ENCODE assay signal across 20 cellular contexts in the genomic region with DNA sequence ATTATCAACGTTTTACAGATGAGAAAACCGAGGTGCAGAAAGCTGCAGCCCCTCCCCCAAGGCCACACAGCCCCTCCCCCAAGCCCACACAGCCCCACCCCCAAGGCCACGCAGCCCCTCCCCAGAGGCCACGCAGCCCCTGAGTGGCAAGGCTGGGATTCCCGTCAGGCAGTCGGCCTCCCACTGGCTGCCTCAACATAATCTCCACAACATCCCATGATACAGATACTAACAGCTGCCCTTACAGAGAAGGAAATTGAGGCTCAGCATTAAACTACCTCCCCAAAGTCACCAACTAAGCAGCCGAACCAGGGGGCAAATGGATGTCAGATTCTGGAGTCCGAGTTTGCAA. TPM values are rescaled to one million over a fixed set of nuclear protein-coding genes. Genes with fewer than 3 reads are reported as not detected.
DNase-seq lines count a peak whose midpoint lies in the region; TF ChIP-seq lines count a peak whose summit lies in the region.
"Had no signal": no experiment of that assay in that cellular context is flagged by ENCODE, and none has a peak within 500 bp of the region (broad histone marks: within the 10 kb centered on the region; RNA-seq: fewer than 3 reads in every experiment).

No MANE protein-coding gene starts in this region.

- no peak overlapping the region for H4K8ac ChIP-seq in mesendoderm (ENCODE audit: low read depth, low read length)

- H4K5ac ChIP-seq in mesendoderm (ENCODE audit: low read length) = peak overlapping the region; percentile 73

- peak overlapping the region; percentile 99 for H2BK5ac ChIP-seq in mesendoderm (ENCODE audit: low read length)

- H2BK120ac ChIP-seq in mesendoderm (ENCODE audit: low read depth, low read length) = peak overlapping the region; percentile 1

- H3K36me3 ChIP-seq in Loucy (ENCODE audit: insufficient read depth, low read length) (no peaks in the 10 kb centered on the region), mesendoderm (ENCODE audit: control insufficient read depth, insufficient read depth, low read length) (no peaks in the 10 kb centered on the region), smooth muscle cell (ENCODE audit: low read depth) (no peaks in the 10 kb centered on the region)
- H3K36me3 ChIP-seq: adrenal gland had no signal

- peaks cover 86% of the 10 kb centered on the region for H3K79me2 ChIP-seq in Loucy (ENCODE audit: insufficient read depth, low read length)
- peaks cover 30% of the 10 kb centered on the region for H3K79me2 ChIP-seq in mesendoderm (ENCODE audit: control insufficient read depth, insufficient read depth, low read length)
- peaks cover 97% of the 10 kb centered on the region for H3K79me2 ChIP-seq in smooth muscle cell (ENCODE audit: low read depth)

- peak overlapping the region; percentile 15 for H3K9ac ChIP-seq in Loucy (ENCODE audit: low read depth, low read length, poor library complexity, severe bottlenecking)
- peak overlapping the region; percentile 54 for H3K9ac ChIP-seq in mesendoderm (ENCODE audit: low read length)
- peak overlapping the region; percentile 7 for H3K9ac ChIP-seq in smooth muscle cell (ENCODE audit: low read depth)

- peak overlapping the region; percentile 74 for H3K23ac ChIP-seq in mesendoderm (ENCODE audit: low read length)

- no peaks in the 10 kb centered on the region for H3K9me2 ChIP-seq in Loucy (replicated peaks; ENCODE audit: low read depth, low read length)

- no peak overlapping the region for H2BK15ac ChIP-seq in mesendoderm (replicated peaks; ENCODE audit: low read depth)

- H3K27me3 ChIP-seq in Loucy (ENCODE audit: insufficient read depth, low read length, poor library complexity, severe bottlenecking) (no peaks in the 10 kb centered on the region), mesendoderm (ENCODE audit: insufficient read depth, low read length, poor library complexity) (no peaks in the 10 kb centered on the region), smooth muscle cell (ENCODE audit: low read depth) (no peaks in the 10 kb centered on the region)
- H3K27me3 ChIP-seq: adrenal gland, testis had no signal

- no peaks in the 10 kb centered on the region for H4K20me1 ChIP-seq in Loucy (ENCODE audit: insufficient read depth, low read length, poor library complexity, severe bottlenecking)
- H4K20me1 ChIP-seq in smooth muscle cell (ENCODE audit: low read depth) = peaks cover 97% of the 10 kb centered on the region

- H3F3A ChIP-seq in Loucy (ENCODE audit: low read depth) = no peaks in the 10 kb centered on the region; the same call in 1 of the 2 replicates
- H3F3A ChIP-seq in smooth muscle cell (ENCODE audit: low read depth) = peaks cover 18% of the 10 kb centered on the region

- H2AFZ ChIP-seq in Loucy (ENCODE audit: low read length) = no peak overlapping the region
- no peak overlapping the region for H2AFZ ChIP-seq in smooth muscle cell (ENCODE audit: low read depth)

- peak overlapping the region; percentile 4 for H3K4ac ChIP-seq in mesendoderm (ENCODE audit: low read depth, low read length)

- peaks cover 35% of the 10 kb centered on the region for H3K79me1 ChIP-seq in mesendoderm (ENCODE audit: low read length)

- H3K4me2 ChIP-seq in Loucy (ENCODE audit: low read depth, low read length, poor library complexity, severe bottlenecking) (peak overlapping the region; percentile 59), mesendoderm (ENCODE audit: low read length) (peak overlapping the region; percentile 14), smooth muscle cell (peak overlapping the region; percentile 70)

- H3K4me1 ChIP-seq in Loucy (ENCODE audit: insufficient read depth, low read length, poor library complexity, severe bottlenecking) (peaks cover 64% of the 10 kb centered on the region), mesendoderm (ENCODE audit: control insufficient read depth, low read depth, low read length) (peaks cover 52% of the 10 kb centered on the region), smooth muscle cell (ENCODE audit: low read depth) (peaks cover 48% of the 10 kb centered on the region)

- H3K4me3 ChIP-seq in Loucy (ENCODE audit: low read length, poor library complexity, severe bottlenecking) (no peak overlapping the region), mesendoderm (ENCODE audit: low read length) (no peak overlapping the region), smooth muscle cell (no peak overlapping the region)
- H3K4me3 ChIP-seq: adrenal gland, K562, SK-N-MC, testis had no signal

- DNase-seq in DMS 273 treated with DMSO at 0.1 percent for 48 hours (lab: John Stamatoyannopoulos, UW) = peak; percentile 37
- no peak for DNase-seq in mesendoderm
- DNase-seq in smooth muscle cell (lab: John Stamatoyannopoulos, UW; ENCODE audit: unreplicated experiment) = no peak
- no peak for DNase-seq in NCI-H510A (lab: John Stamatoyannopoulos, UW)
- no peak for DNase-seq in activated T-cell treated with anti-CD3 and anti-CD28 coated beads for 4 hours
- DNase-seq in MV-4-11 (lab: John Stamatoyannopoulos, UW) = no peak
- DNase-seq: activated CD4-positive, alpha-beta T cell treated with anti-CD3 and anti-CD28 coated beads for 36 hours; activated naive CD4-positive, alpha-beta T cell; activated T-cell treated with anti-CD3 and anti-CD28 coated beads, Interleukin-2, amount 50 U/mL, for 48 hours; adrenal gland; CD4-positive, alpha-beta T cell; GOT3; stimulated activated CD4-positive, alpha-beta T cell treated with anti-CD3 and anti-CD28 coated beads, Interleukin-12 subunit alpha, Interleukin-12 subunit beta, amount 100 ng/mL, for 4 hours; stimulated activated CD4-positive, alpha-beta T cell treated with anti-CD3 and anti-CD28 coated beads, Interleukin-4, amount 100 ng/mL, for 24 hours; stimulated activated naive CD4-positive, alpha-beta T cell; T-helper 2 cell; testis had no signal

- H3K56ac ChIP-seq in mesendoderm (ENCODE audit: low read length) = peak overlapping the region; percentile 87

- H3K27ac ChIP-seq in mesendoderm (ENCODE audit: low read depth, low read length) (peak overlapping the region; percentile 55), smooth muscle cell (ENCODE audit: low read depth) (peak overlapping the region; percentile 48)
- H3K27ac ChIP-seq: adrenal gland, SK-N-MC, testis had no signal

- no CpG with 5 or more reads among the region's 8 CpGs for WGBS in mesendoderm (ENCODE audit: extremely low coverage, insufficient coverage, low lambda C conversion rate)
- 41% methylated on average over 7 of the region's 8 CpGs for WGBS in smooth muscle cell (ENCODE audit: low lambda C conversion rate)

- H3K9me3 ChIP-seq in Loucy (ENCODE audit: insufficient read depth, low read depth, low read length) = no peaks in the 10 kb centered on the region
- no peaks in the 10 kb centered on the region for H3K9me3 ChIP-seq in smooth muscle cell (replicated peaks; ENCODE audit: low read depth)
- H3K9me3 ChIP-seq: adrenal gland, testis had no signal

- peak overlapping the region; percentile 3 for H3K18ac ChIP-seq in mesendoderm (ENCODE audit: low read length)

- TF ChIP-seq CTCF in Loucy (conservative IDR thresholded peaks at IDR 0.05; ENCODE audit: low read length) (no peak), smooth muscle cell (IDR thresholded peaks at IDR 0.05; ENCODE audit: borderline replicate concordance, insufficient read depth, poor library complexity, severe bottlenecking) (no peak)

- peak overlapping the region; percentile 91 for H2AK5ac ChIP-seq in mesendoderm (ENCODE audit: low read length)

RNA-seq across cellular contexts. Expression of gene SH3PXD2A, which starts 15.9 kb away (rescaled TPM):
- 7.7 TPM for polyA plus RNA-seq in mesendoderm (2013, experiment 1 of 2)
- 7.8 TPM for polyA plus RNA-seq in mesendoderm (2013, experiment 2 of 2)
- total RNA-seq in smooth muscle cell = 37.6 and 37.9 TPM in 2 replicates
- 30.1 and 33.4 TPM in 2 replicates for polyA plus RNA-seq in smooth muscle cell

Comparison
In these comparisons a context has a peak if more than half of its experiments do, and no peak if none do; other contexts are left out.
1. H3K4me2 ChIP-seq: peak in every context shown above with its lines; median percentile 70 in smooth muscle cell; 59 in Loucy; 14 in mesendoderm.